In the genomic region with DNA sequence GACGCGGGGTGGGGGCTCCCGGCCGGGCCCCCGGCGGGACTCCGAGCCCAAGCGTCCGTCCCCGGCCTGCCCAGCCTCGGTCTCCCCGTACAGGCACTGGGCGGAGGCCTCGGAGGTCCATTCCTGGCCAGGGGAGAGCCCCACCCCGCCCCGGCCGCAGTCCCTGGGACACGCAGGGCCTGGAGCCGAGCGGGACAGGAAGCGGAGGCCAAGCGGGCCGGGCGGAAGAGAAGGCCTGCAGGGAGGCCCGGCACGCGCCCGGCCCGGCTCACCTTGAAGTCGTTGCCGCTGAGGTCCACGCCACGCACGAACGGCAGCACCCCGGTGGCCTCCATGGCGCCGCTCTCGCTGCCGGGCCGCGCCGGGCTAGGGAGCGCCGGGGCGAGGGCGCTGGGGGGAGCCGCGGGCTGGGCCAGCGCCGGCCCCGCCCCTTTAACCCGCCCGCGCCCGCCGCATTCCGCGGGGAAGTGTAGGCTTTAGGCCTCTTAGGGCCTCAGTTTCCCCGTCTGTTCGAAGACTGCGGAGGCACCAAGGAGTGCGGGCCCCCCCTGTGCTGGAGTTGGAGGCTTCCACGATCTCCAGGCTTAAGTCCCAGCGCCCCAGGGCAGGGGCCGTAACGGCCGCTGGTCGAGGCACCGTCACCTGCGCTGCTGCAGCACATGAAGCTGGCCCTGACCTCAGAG, we compare ENCODE assay signal across 8 cellular contexts. TPM values are rescaled to one million over a fixed set of nuclear protein-coding genes. Genes with fewer than 3 reads are reported as not detected.
DNase-seq lines count a peak whose midpoint lies in the region; ATAC-seq, FAIRE-seq and TF ChIP-seq lines count a peak whose summit lies in the region.

A gene (minus strand): TSS at position 383 of the 683 bp plus-strand sequence. CDS start 48 bp downstream, at position 335.

- H3K27ac ChIP-seq in adrenal gland (peak within 1 kb of the TSS; percentile 92 to 100 (median 96)), heart left ventricle (peak within 1 kb of the TSS; percentile 93 to 99 (median 98)), pancreas (peak within 1 kb of the TSS; percentile 86 to 94 (median 94))

- H3K9me3 ChIP-seq in adrenal gland (replicated peaks in 1 of 3) (no peaks in the 10 kb centered on the region), heart left ventricle (no peaks in the 10 kb centered on the region), pancreas (no peaks in the 10 kb centered on the region)

- TF ChIP-seq CTCF in GM12875 (IDR thresholded peaks at IDR 0.05; ENCODE audit: borderline replicate concordance, insufficient read depth, low read depth, low read length) (no peak), adrenal gland (IDR thresholded peaks at IDR 0.05) (no peak), heart left ventricle (IDR thresholded peaks at IDR 0.05) (peak in 1 of 12 donors; percentile 3), pancreas (IDR thresholded peaks at IDR 0.05) (no peak)

- no peak for FAIRE-seq in pancreas (lab: Jason Lieb, UNC)

- peaks cover 0 to 40% of the 10 kb centered on the region in 2 donors for H3K36me3 ChIP-seq in adrenal gland (replicated peaks in 1 of 2)
- H3K36me3 ChIP-seq in heart left ventricle = peaks cover 0 to 40% (median 36%) of the 10 kb centered on the region in 9 donors
- peaks cover 0 to 18% (median 15%) of the 10 kb centered on the region in 3 donors for H3K36me3 ChIP-seq in pancreas

- 0 to 1% (median 1%) methylated on average over 2 to 71 of the region's 71 CpGs; no CpG with 5 or more reads in 1 of the 4 donors for WGBS in adrenal gland, 4 donors
- WGBS in heart left ventricle, 4 donors = 0 to 1% (median 0%) methylated on average over 8 to 71 of the region's 71 CpGs
- 0 to 1% methylated on average over 65 to 71 of the region's 71 CpGs for WGBS in pancreas, 2 donors

- peak; percentile 40 for DNase-seq in T follicular helper cell (ENCODE audit: low read depth)
- DNase-seq in adrenal gland = peak in 6 of 7 donors; percentile 45 to 68 (median 54)
- DNase-seq in heart left ventricle = peak in 3 of 5 donors; percentile 63 to 79 (median 64)
- DNase-seq in pancreas = peak in 5 of 6 donors; percentile 41 to 90 (median 58)
- no peak for DNase-seq in ureter (ENCODE audit: low spot score)
- DNase-seq in GDM1 (lab: John Stamatoyannopoulos, UW) = no peak

- intact Hi-C loops in adrenal gland (cut with DNase I) (loop anchor here in 1 of 2 donors (10.0 kb wide), 1 partner anchor 74 kb away; a partner anchor contains a TSS), heart left ventricle (cut with DNase I) (loop anchor here in 3 of 10 donors (2.0 to 10.0 kb wide), 5 partner anchors 34 to 76 kb away; a partner anchor contains a TSS), pancreas (cut with DNase I) (no loop called here)

- H3K4me1 ChIP-seq in adrenal gland (replicated peaks in 1 of 2) (peaks cover 41 to 53% of the 10 kb centered on the region in 2 donors), heart left ventricle (peaks cover 6 to 62% (median 50%) of the 10 kb centered on the region in 12 donors), pancreas (peaks cover 22 to 45% (median 36%) of the 10 kb centered on the region in 3 donors)

- H3K27me3 ChIP-seq in adrenal gland (no peaks in the 10 kb centered on the region), heart left ventricle (no peaks in the 10 kb centered on the region), pancreas (no peaks in the 10 kb centered on the region)

- ATAC-seq in HG03108 (IDR thresholded peaks at IDR 0.05; ENCODE audit: unreplicated experiment) = peak; percentile 20
- ATAC-seq in heart left ventricle = peak; percentile 3 to 68 (median 48)
- ATAC-seq in pancreas = peak; percentile 52 to 67 (median 58)

- H3K4me3 ChIP-seq in GM12875 (ENCODE audit: low read depth, low read length) (peak within 1 kb of the TSS; percentile 79), adrenal gland (peak within 1 kb of the TSS; percentile 30 to 97 (median 86)), heart left ventricle (peak within 1 kb of the TSS; percentile 68 to 100 (median 94)), pancreas (peak within 1 kb of the TSS; percentile 67 to 99 (median 84))

- peak; percentile 51 to 66 for TF ChIP-seq POLR2A in adrenal gland (IDR thresholded peaks at IDR 0.05)
- peak in 1 of 2 donors; percentile 83 for TF ChIP-seq POLR2A in heart left ventricle (IDR thresholded peaks at IDR 0.05)

RNA-seq across cellular contexts. Expression of the gene that starts here (rescaled TPM):
- total RNA-seq in adrenal gland (100 to 1,000 TPM; 172 to 331 (median 297) TPM), heart left ventricle (100 to 1,000 TPM; 218 to 535 (median 307) TPM), pancreas (100 to 1,000 TPM; 142 to 203 (median 162) TPM), ureter (307 TPM)
- polyA plus RNA-seq in adrenal gland (100 to 1,000 TPM; 276 to 652 (median 461) TPM), heart left ventricle (100 to 1,000 TPM; 321 to 364 TPM), pancreas (100 to 1,000 TPM; 254 to 282 TPM)

Comparison
In these comparisons a context has a peak if more than half of its experiments do, and no peak if none do; other contexts are left out.
1. DNase-seq: peak in T follicular helper cell (single experiment), adrenal gland (6 of 7), heart left ventricle (3 of 5) and pancreas (5 of 6); none in ureter (single experiment) and GDM1 (single experiment).
2. Peak in every context shown above with its lines, with median percentiles within 50 percentile points of each other: H3K4me3 ChIP-seq, ATAC-seq and H3K27ac ChIP-seq.